ENCODE assay signal across 28 cellular contexts in the genomic region with DNA sequence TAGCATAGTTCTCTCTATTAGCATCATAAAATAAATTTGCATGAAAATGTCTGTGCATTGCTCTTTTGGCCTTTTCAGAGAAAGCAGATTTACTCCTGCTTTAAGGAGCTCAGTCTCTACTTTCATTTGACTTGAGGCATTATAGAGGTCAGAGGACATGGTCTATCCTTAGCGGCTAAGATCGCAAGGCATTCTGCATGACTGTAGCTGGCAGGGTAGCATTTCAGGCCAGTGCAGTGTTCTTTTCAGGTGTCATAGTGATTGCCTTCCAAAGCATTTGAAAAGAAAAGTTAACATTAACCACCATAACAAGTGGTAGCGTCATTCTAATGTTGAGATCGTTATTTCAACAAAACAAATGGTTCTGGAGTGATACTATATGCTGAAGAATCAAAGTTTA.
"Had no signal": no experiment of that assay in that cellular context is flagged by ENCODE, and none has a peak within 500 bp of the region (broad histone marks: within the 10 kb centered on the region; RNA-seq: fewer than 3 reads in every experiment).

No MANE protein-coding gene starts in this region.

- FAIRE-seq: keratinocyte had no signal

- ATAC-seq: left cardiac atrium; left lobe of liver; lower lobe of right lung; naive thymus-derived CD8-positive, alpha-beta T cell; right lobe of liver; stimulated activated memory B cell treated with anti-CD40 and anti-IgM and Interleukin-4, amounts not matched to agents 10 μg/mL and 1 μg/mL and 100 μg/mL, for 72 hours; upper lobe of right lung had no signal

- H3K9ac ChIP-seq: parathyroid adenoma had no signal

- H3K27me3 ChIP-seq: neutrophil, right atrium auricular region, right lobe of liver, stomach, tibial artery, upper lobe of right lung had no signal

- H3K36me3 ChIP-seq: lower lobe of right lung, neutrophil, right atrium auricular region, right lobe of liver, stomach, thoracic aorta, tibial artery, upper lobe of right lung had no signal

- H3K9me3 Mint-ChIP-seq: naive thymus-derived CD8-positive, alpha-beta T cell; nephron; neural crest cell; stimulated activated memory B cell treated with anti-CD40 and anti-IgM and Interleukin-4, amounts not matched to agents 10 μg/mL and 1 μg/mL and 100 μg/mL, for 72 hours had no signal

- H3K27ac Mint-ChIP-seq: naive thymus-derived CD8-positive, alpha-beta T cell; nephron; stimulated activated memory B cell treated with anti-CD40 and anti-IgM and Interleukin-4, amounts not matched to agents 10 μg/mL and 1 μg/mL and 100 μg/mL, for 72 hours had no signal

- H3K36me3 Mint-ChIP-seq: naive thymus-derived CD8-positive, alpha-beta T cell; stimulated activated memory B cell treated with anti-CD40 and anti-IgM and Interleukin-4, amounts not matched to agents 10 μg/mL and 1 μg/mL and 100 μg/mL, for 72 hours had no signal

- H3K4me3 ChIP-seq: lower lobe of right lung, right atrium auricular region, right lobe of liver, smooth muscle cell, stomach, thoracic aorta, tibial artery, upper lobe of right lung had no signal

- H3K4me1 Mint-ChIP-seq: naive thymus-derived CD8-positive, alpha-beta T cell; stimulated activated memory B cell treated with anti-CD40 and anti-IgM and Interleukin-4, amounts not matched to agents 10 μg/mL and 1 μg/mL and 100 μg/mL, for 72 hours had no signal

- H3K4me3 Mint-ChIP-seq: naive thymus-derived CD8-positive, alpha-beta T cell; nephron; neural crest cell; stimulated activated memory B cell treated with anti-CD40 and anti-IgM and Interleukin-4, amounts not matched to agents 10 μg/mL and 1 μg/mL and 100 μg/mL, for 72 hours had no signal

- DNase-seq: hypothalamus; kidney glomerular epithelial cell; left cardiac atrium; lower lobe of right lung; mammary epithelial cell; mesenchymal stem cell; naive thymus-derived CD8-positive, alpha-beta T cell; occipital lobe; right lobe of liver; stimulated activated CD4-positive, alpha-beta T cell treated with anti-CD3 and anti-CD28 coated beads, Interleukin-1b, Interleukin-23, amount 100 ng/mL, for 48 hours; stimulated activated CD4-positive, alpha-beta T cell treated with anti-CD3 and anti-CD28 coated beads, Interleukin-2, amount 100 ng/mL, for 48 hours; stimulated activated CD4-positive, alpha-beta T cell treated with anti-CD3 and anti-CD28 coated beads, Interleukin-4, amount 100 ng/mL, for 4 hours; stimulated activated CD8-positive, alpha-beta memory T cell treated with anti-CD3 and anti-CD28 coated beads, Interleukin-4, amount 100 ng/mL, for 48 hours; stimulated activated naive CD4-positive, alpha-beta T cell treated with Interleukin-2 at 50 U/mL for 16 hours; stomach; tibial artery; trophoblast cell; upper lobe of right lung had no signal

- H3K79me2 ChIP-seq: parathyroid adenoma had no signal

- H3K4me1 ChIP-seq: lower lobe of right lung, parathyroid adenoma, right atrium auricular region, right lobe of liver, tibial artery, upper lobe of right lung had no signal

- H3K4me2 ChIP-seq: smooth muscle cell had no signal

- H2AFZ ChIP-seq: parathyroid adenoma had no signal

- H3K9me3 ChIP-seq: lower lobe of right lung, neutrophil, right atrium auricular region, right lobe of liver, stomach, thoracic aorta, tibial artery, upper lobe of right lung had no signal

- H3K27ac ChIP-seq: lower lobe of right lung, neutrophil, parathyroid adenoma, right atrium auricular region, right lobe of liver, stomach, thoracic aorta, tibial artery, upper lobe of right lung had no signal

- H3K27me3 Mint-ChIP-seq: stimulated activated memory B cell treated with anti-CD40 and anti-IgM and Interleukin-4, amounts not matched to agents 10 μg/mL and 1 μg/mL and 100 μg/mL, for 72 hours had no signal
